Comparison of ENCODE assay signal across 21 cellular contexts in genomic region chr15:92018535-92019239, GRCh38.
DNase-seq lines count a peak whose midpoint lies in the region; ATAC-seq and TF ChIP-seq lines count a peak whose summit lies in the region.
"Had no signal": no experiment of that assay in that cellular context is flagged by ENCODE, and none has a peak within 500 bp of the region (broad histone marks: within the 10 kb centered on the region; RNA-seq: fewer than 3 reads in every experiment).

No MANE protein-coding gene starts in this region.

- H3K4me3 ChIP-seq in left ventricle myocardium inferior (no peak overlapping the region), heart left ventricle (no peak overlapping the region), vagina (no peak overlapping the region), H7 (ENCODE audit: insufficient read depth, low read depth, low read length) (no peak overlapping the region)
- H3K4me3 ChIP-seq: adrenal gland, gastrocnemius medialis, GM12878, sigmoid colon had no signal

- H3K27me3 Mint-ChIP-seq in CD14-positive monocyte (ENCODE audit: low read depth in 3 of 3), result no peaks in the 10 kb centered on the region
- H3K27me3 Mint-ChIP-seq: activated CD4-positive, alpha-beta memory T cell treated with anti-CD3 and anti-CD28 coated beads, Interleukin-2, amount 10 ng/mL, durations not matched to agents 7 days and 5 days had no signal

- intact Hi-C loops in Right ventricle myocardium inferior (cut with DNase I) (loop anchor here (5.0 kb wide), 1 partner anchor 39 kb away; no protein-coding TSS in a partner anchor), left ventricle myocardium inferior (cut with micrococcal nuclease) (no loop called here), heart left ventricle (cut with DNase I) (loop anchor here in 1 of 10 donors (5.0 kb wide), 1 partner anchor 36 kb away; no protein-coding TSS in a partner anchor), vagina (cut with DNase I) (no loop called here), CD14-positive monocyte (cut with micrococcal nuclease) (no loop called here)

- TF ChIP-seq CTCF in left ventricle myocardium inferior (IDR thresholded peaks at IDR 0.05; ENCODE audit: borderline replicate concordance) (no peak), heart left ventricle (IDR thresholded peaks at IDR 0.05) (no peak), vagina (IDR thresholded peaks at IDR 0.05) (no peak), CD14-positive monocyte (IDR thresholded peaks at IDR 0.05) (no peak)

- H3K27ac ChIP-seq in left ventricle myocardium inferior (replicated peaks) (no peak overlapping the region), heart left ventricle (peak overlapping the region in 2 of 12 donors; percentile 12 to 51), vagina (peak overlapping the region; percentile 14)
- H3K27ac ChIP-seq: adrenal gland, gastrocnemius medialis, sigmoid colon had no signal

- no peak overlapping the region for H3K4me3 Mint-ChIP-seq in CD14-positive monocyte
- H3K4me3 Mint-ChIP-seq: activated CD4-positive, alpha-beta memory T cell treated with anti-CD3 and anti-CD28 coated beads, Interleukin-2, amount 10 ng/mL, durations not matched to agents 7 days and 5 days; nephron progenitor cell had no signal

- peak; percentile 63 for DNase-seq in Right ventricle myocardium inferior (ENCODE audit: missing footprints)
- DNase-seq in left ventricle myocardium inferior, result no peak
- peak; percentile 51 for DNase-seq in NCI-H748 (lab: John Stamatoyannopoulos, UW; ENCODE audit: unreplicated experiment)
- DNase-seq in heart left ventricle, result peak in 3 of 5 donors; percentile 40 to 60 (median 59)
- DNase-seq in vagina (ENCODE audit: extremely low spot score in 2 of 2), result peak in 1 of 2 donors; percentile 82
- no peak for DNase-seq in NK-92 treated with Interleukin-12 subunit alpha and Interleukin-12 subunit beta, amount 100 ng/mL, for 24 hours (lab: John Stamatoyannopoulos, UW)
- DNase-seq in H7, result no peak
- DNase-seq in CD14-positive monocyte (ENCODE audit: low spot score), result no peak
- DNase-seq: activated CD4-positive, alpha-beta memory T cell treated with anti-CD3 and anti-CD28 coated beads, Interleukin-2, amount 10 ng/mL, durations not matched to agents 7 days and 5 days; activated CD4-positive, CD25-positive, alpha-beta regulatory T cell; activated gamma-delta T cell treated with Interleukin-2 at 50 U/mL for 16 hours; activated T-cell treated with anti-CD3 and anti-CD28 coated beads for 4 hours; adrenal gland; gastrocnemius medialis; midbrain; nephron progenitor cell; sigmoid colon; stimulated activated naive CD4-positive, alpha-beta T cell; T1000 had no signal

- WGBS in heart left ventricle, 4 donors, result 62 to 66% (median 63%) methylated on average over 11 to 13 of the region's 13 CpGs

- H3K36me3 ChIP-seq in left ventricle myocardium inferior, result no peaks in the 10 kb centered on the region
- H3K36me3 ChIP-seq in heart left ventricle, result no peaks in the 10 kb centered on the region
- no peaks in the 10 kb centered on the region for H3K36me3 ChIP-seq in vagina
- H3K36me3 ChIP-seq in H7 (replicated peaks; ENCODE audit: control insufficient read depth, insufficient read depth, low read length), result no peaks in the 10 kb centered on the region
- H3K36me3 ChIP-seq: adrenal gland, gastrocnemius medialis, sigmoid colon had no signal

- H3K9me3 ChIP-seq in left ventricle myocardium inferior (replicated peaks), result no peaks in the 10 kb centered on the region
- no peaks in the 10 kb centered on the region for H3K9me3 ChIP-seq in heart left ventricle
- no peaks in the 10 kb centered on the region for H3K9me3 ChIP-seq in vagina
- H3K9me3 ChIP-seq: adrenal gland, gastrocnemius medialis, sigmoid colon had no signal

- peaks cover 0 to 2% of the 10 kb centered on the region in 2 donors for H3K36me3 Mint-ChIP-seq in CD14-positive monocyte

- H3K4me1 Mint-ChIP-seq in CD14-positive monocyte, result peaks cover 13% of the 10 kb centered on the region
- H3K4me1 Mint-ChIP-seq: nephron progenitor cell had no signal

- H3K9me3 Mint-ChIP-seq in CD14-positive monocyte, result peaks cover 0 to 2% (median 0%) of the 10 kb centered on the region in 7 donors
- H3K9me3 Mint-ChIP-seq: activated CD4-positive, alpha-beta memory T cell treated with anti-CD3 and anti-CD28 coated beads, Interleukin-2, amount 10 ng/mL, durations not matched to agents 7 days and 5 days; nephron progenitor cell had no signal

- ATAC-seq in Right ventricle myocardium inferior (peak; percentile 63), heart left ventricle (peak; percentile 70 to 89 (median 88))
- ATAC-seq: gastrocnemius medialis, GM12878, left lobe of liver had no signal

- H3K27me3 ChIP-seq in left ventricle myocardium inferior (ENCODE audit: low read depth), result no peaks in the 10 kb centered on the region
- no peaks in the 10 kb centered on the region for H3K27me3 ChIP-seq in heart left ventricle
- no peaks in the 10 kb centered on the region for H3K27me3 ChIP-seq in vagina
- no peaks in the 10 kb centered on the region for H3K27me3 ChIP-seq in H7 (ENCODE audit: control insufficient read depth, insufficient read depth, low read length)
- H3K27me3 ChIP-seq: adrenal gland, gastrocnemius medialis, sigmoid colon had no signal

- no peak overlapping the region for H3K27ac Mint-ChIP-seq in CD14-positive monocyte
- H3K27ac Mint-ChIP-seq: activated CD4-positive, alpha-beta memory T cell treated with anti-CD3 and anti-CD28 coated beads, Interleukin-2, amount 10 ng/mL, durations not matched to agents 7 days and 5 days; nephron progenitor cell had no signal

- H3K4me1 ChIP-seq in left ventricle myocardium inferior, result peaks cover 88% of the 10 kb centered on the region
- H3K4me1 ChIP-seq in heart left ventricle, result peaks cover 0 to 83% (median 53%) of the 10 kb centered on the region in 12 donors
- H3K4me1 ChIP-seq in vagina, result peaks cover 33% of the 10 kb centered on the region
- H3K4me1 ChIP-seq: adrenal gland, gastrocnemius medialis, sigmoid colon had no signal

- TF ChIP-seq POLR2A in heart left ventricle (IDR thresholded peaks at IDR 0.05) (no peak), vagina (IDR thresholded peaks at IDR 0.05) (no peak)

Comparison
In these comparisons a context has a peak if more than half of its experiments do, and no peak if none do; other contexts are left out.
1. DNase-seq: peak in Right ventricle myocardium inferior (single experiment), NCI-H748 (single experiment) and heart left ventricle (3 of 5); none in left ventricle myocardium inferior (single experiment), NK-92 treated with Interleukin-12 subunit alpha and Interleukin-12 subunit beta, amount 100 ng/mL, for 24 hours (single experiment), H7 (single experiment) and CD14-positive monocyte (single experiment).